In genomic region chr4:151922306-151922705, GRCh38 we compare ENCODE assay signal across 23 cellular contexts.
A peak's percentile ranks its signal among the peaks of the same experiment; 100 is the strongest.
DNase-seq lines count a peak whose midpoint lies in the region; FAIRE-seq and TF ChIP-seq lines count a peak whose summit lies in the region.
"Had no signal": no experiment of that assay in that cellular context is flagged by ENCODE, and none has a peak within 500 bp of the region (broad histone marks: within the 10 kb centered on the region; RNA-seq: fewer than 3 reads in every experiment).

No MANE protein-coding gene starts in this region.

- H3K27me3 ChIP-seq in astrocyte (ENCODE audit: insufficient read depth, low read length) (no peaks in the 10 kb centered on the region), osteoblast (ENCODE audit: insufficient read depth, low read length) (no peaks in the 10 kb centered on the region)
- H3K27me3 ChIP-seq: BLaER1 treated with 17β-estradiol and CSF1 and Interleukin-3, amounts not matched to agents 10 nM and 100 nM; cardiac muscle cell; neutrophil; SJCRH30 had no signal

- H3K36me3 Mint-ChIP-seq in astrocyte (ENCODE audit: low read depth, unreplicated experiment), result no peaks in the 10 kb centered on the region
- H3K36me3 Mint-ChIP-seq in Calu3 (ENCODE audit: insufficient read depth, unreplicated experiment), result no peaks in the 10 kb centered on the region

- H2AFZ ChIP-seq in astrocyte (ENCODE audit: low read depth, low read length), result no peak overlapping the region
- no peak overlapping the region for H2AFZ ChIP-seq in osteoblast (ENCODE audit: low read length)

- H3K4me2 ChIP-seq in astrocyte (ENCODE audit: low read length) (no peak overlapping the region), osteoblast (ENCODE audit: insufficient read depth, low read length) (no peak overlapping the region)
- H3K4me2 ChIP-seq: BLaER1 treated with 17β-estradiol and CSF1 and Interleukin-3, amounts not matched to agents 10 nM and 100 nM had no signal

- H3K27me3 Mint-ChIP-seq in astrocyte (ENCODE audit: low read depth, unreplicated experiment) (peaks cover 4% of the 10 kb centered on the region), Calu3 (ENCODE audit: unreplicated experiment) (peaks cover 45% of the 10 kb centered on the region)

- H3K4me3 Mint-ChIP-seq in astrocyte (ENCODE audit: unreplicated experiment), result no peak overlapping the region
- H3K4me3 Mint-ChIP-seq in Calu3 (ENCODE audit: low read depth, unreplicated experiment), result no peak overlapping the region

- H3K9me3 ChIP-seq in astrocyte (ENCODE audit: insufficient read depth, low read depth, low read length) (no peaks in the 10 kb centered on the region), osteoblast (ENCODE audit: low read depth, low read length) (no peaks in the 10 kb centered on the region)
- H3K9me3 ChIP-seq: BLaER1 treated with 17β-estradiol and CSF1 and Interleukin-3, amounts not matched to agents 10 nM and 100 nM; lower lobe of right lung; neutrophil; SJCRH30 had no signal

- H3K4me3 ChIP-seq in astrocyte (ENCODE audit: insufficient read depth, low read depth, low read length) (no peak overlapping the region), osteoblast (ENCODE audit: insufficient read depth, low read length) (no peak overlapping the region)
- H3K4me3 ChIP-seq: BLaER1 treated with 17β-estradiol and CSF1 and Interleukin-3, amounts not matched to agents 10 nM and 100 nM; cardiac muscle cell; lower lobe of right lung; SJCRH30 had no signal

- H3K4me1 ChIP-seq in astrocyte (ENCODE audit: insufficient read depth, low read length), result peaks cover 4% of the 10 kb centered on the region
- H3K4me1 ChIP-seq in osteoblast (ENCODE audit: insufficient read depth, low read length), result peaks cover 14% of the 10 kb centered on the region
- H3K4me1 ChIP-seq: lower lobe of right lung, SJCRH30 had no signal

- no peak overlapping the region for H3K9ac ChIP-seq in astrocyte (ENCODE audit: low read length)
- H3K9ac ChIP-seq: BLaER1 treated with 17β-estradiol and CSF1 and Interleukin-3, amounts not matched to agents 10 nM and 100 nM had no signal

- H3K27ac ChIP-seq in astrocyte (ENCODE audit: low read depth, low read length) (peak overlapping the region; percentile 44), osteoblast (ENCODE audit: low read depth, low read length) (peak overlapping the region; percentile 81)
- H3K27ac ChIP-seq: BLaER1 treated with 17β-estradiol and CSF1 and Interleukin-3, amounts not matched to agents 10 nM and 100 nM; cardiac muscle cell; lower lobe of right lung; neutrophil; SJCRH30 had no signal

- intact Hi-C loops in Calu3 (cut with micrococcal nuclease; ENCODE audit: unreplicated experiment), result no loop called here

- H3K4me1 Mint-ChIP-seq in astrocyte (ENCODE audit: low read depth, unreplicated experiment), result peaks cover 16% of the 10 kb centered on the region
- H3K4me1 Mint-ChIP-seq in Calu3 (ENCODE audit: low read depth, unreplicated experiment), result no peaks in the 10 kb centered on the region

- no TSS peak for BruUV-seq in Calu3 (replicated peaks; lab: Mats Ljungman, UMichigan)

- DNase-seq in activated CD4-positive, alpha-beta T cell treated with anti-CD3 and anti-CD28 coated beads, Interleukin-2, amount 50 U/mL, for 48 hours, result peak; percentile 9 to 11
- DNase-seq in activated CD4-positive, alpha-beta T cell treated with anti-CD3 and anti-CD28 coated beads for 4 hours, result no peak
- peak; percentile 77 for DNase-seq in HCEC 1CT
- peak; percentile 50 for DNase-seq in astrocyte (ENCODE audit: low read depth)
- no peak for DNase-seq in osteoblast (ENCODE audit: insufficient read length, low spot score, missing footprints)
- DNase-seq in DMS153 treated with DMSO at 0.1 percent for 48 hours (lab: John Stamatoyannopoulos, UW; ENCODE audit: unreplicated experiment), result no peak
- no peak for DNase-seq in Calu3
- DNase-seq in NCI-H2227 treated with DMSO at 0.1 percent for 48 hours (lab: John Stamatoyannopoulos, UW), result no peak
- DNase-seq: dermis blood vessel endothelial cell; DMS 273 treated with DMSO at 0.1 percent for 48 hours; GOT3; hypothalamus; lower lobe of right lung; NCI-H1694 treated with DMSO at 0.1 percent for 48 hours; NCI-H748 treated with DMSO at 0.1 percent for 48 hours; SJCRH30; stimulated activated CD4-positive, alpha-beta T cell treated with anti-CD3 and anti-CD28 coated beads, Interleukin-4, amount 100 ng/mL, for 4 hours had no signal

- FAIRE-seq in astrocyte (lab: Jason Lieb, UNC), result no peak
- FAIRE-seq: A204.1, GM12891, urothelium cell line had no signal

- TF ChIP-seq CTCF in astrocyte (IDR thresholded peaks at IDR 0.05; ENCODE audit: insufficient read depth, low read depth, low read length) (no peak), osteoblast (IDR thresholded peaks at IDR 0.05; ENCODE audit: extremely low read depth, low read depth, low read length) (no peak), Calu3 (IDR thresholded peaks at IDR 0.05; ENCODE audit: unreplicated experiment) (no peak)

- no peaks in the 10 kb centered on the region for H3K36me3 ChIP-seq in astrocyte (ENCODE audit: insufficient read depth, low read length)
- H3K36me3 ChIP-seq in osteoblast (ENCODE audit: insufficient read depth, low read length), result no peaks in the 10 kb centered on the region
- H3K36me3 ChIP-seq: BLaER1 treated with 17β-estradiol and CSF1 and Interleukin-3, amounts not matched to agents 10 nM and 100 nM; cardiac muscle cell; lower lobe of right lung; neutrophil; SJCRH30 had no signal

- H3K27ac Mint-ChIP-seq in astrocyte (ENCODE audit: unreplicated experiment) (no peak overlapping the region), Calu3 (ENCODE audit: unreplicated experiment) (no peak overlapping the region)

- H3K9me3 Mint-ChIP-seq in astrocyte (ENCODE audit: unreplicated experiment) (no peaks in the 10 kb centered on the region), Calu3 (ENCODE audit: low read depth, unreplicated experiment) (peaks cover 4% of the 10 kb centered on the region)

- H4K20me1 ChIP-seq in astrocyte (ENCODE audit: insufficient read depth, low read length) (no peaks in the 10 kb centered on the region), osteoblast (ENCODE audit: insufficient read depth, low read length) (no peaks in the 10 kb centered on the region)
- H4K20me1 ChIP-seq: BLaER1 treated with 17β-estradiol and CSF1 and Interleukin-3, amounts not matched to agents 10 nM and 100 nM had no signal

- CTCF ChIA-PET in Calu3 (lab: Charles Lee), result no interaction called here

- no peaks in the 10 kb centered on the region for H3K79me2 ChIP-seq in astrocyte (ENCODE audit: insufficient read depth, low read length)
- H3K79me2 ChIP-seq in osteoblast (ENCODE audit: insufficient read depth, low read length), result no peaks in the 10 kb centered on the region

Comparison
In these comparisons a context has a peak if more than half of its experiments do, and no peak if none do; other contexts are left out.
1. DNase-seq: peak in activated CD4-positive, alpha-beta T cell treated with anti-CD3 and anti-CD28 coated beads, Interleukin-2, amount 50 U/mL, for 48 hours (2 of 2), HCEC 1CT (single experiment) and astrocyte (single experiment); none in activated CD4-positive, alpha-beta T cell treated with anti-CD3 and anti-CD28 coated beads for 4 hours (0 of 2), osteoblast (single experiment), DMS153 treated with DMSO at 0.1 percent for 48 hours (single experiment), Calu3 (single experiment) and NCI-H2227 treated with DMSO at 0.1 percent for 48 hours (single experiment).